ENCODE assay signal across 23 cellular contexts in the genomic region with DNA sequence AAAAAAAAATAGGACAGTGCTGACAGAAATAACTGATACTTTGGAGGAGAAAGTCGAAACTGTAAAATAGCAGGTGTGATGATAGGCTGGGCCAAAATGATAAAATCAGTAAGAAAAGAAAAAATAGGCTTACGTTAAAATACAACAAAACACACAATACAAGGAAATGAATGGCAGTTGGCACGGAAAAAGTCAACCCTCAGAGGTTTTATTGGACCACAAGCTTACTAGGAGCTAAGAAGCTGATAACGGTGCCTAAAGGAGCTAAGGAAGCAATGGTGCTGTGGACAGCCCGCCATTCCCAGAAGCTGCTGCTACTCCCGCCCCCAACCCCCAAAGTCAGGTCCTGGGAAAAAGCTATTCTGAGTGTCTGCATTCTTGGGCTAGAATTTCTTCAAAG. TPM values are rescaled to one million over a fixed set of nuclear protein-coding genes. Genes with fewer than 3 reads are reported as not detected.
DNase-seq lines count a peak whose midpoint lies in the region; ATAC-seq, FAIRE-seq and TF ChIP-seq lines count a peak whose summit lies in the region.
"Had no signal": no experiment of that assay in that cellular context is flagged by ENCODE, and none has a peak within 500 bp of the region (broad histone marks: within the 10 kb centered on the region; RNA-seq: fewer than 3 reads in every experiment).

No MANE protein-coding gene starts in this region.

- no CpG with 5 or more reads among the region's 6 CpGs for WGBS in trophoblast cell (ENCODE audit: extremely low coverage, insufficient coverage, insufficient read length)

- no TSS peak for BruUV-seq in endothelial cell of umbilical vein (replicated peaks; lab: Mats Ljungman, UMichigan)

- H2BK5ac ChIP-seq in trophoblast cell (ENCODE audit: low read depth, low read length, poor library complexity) = no peak overlapping the region

- H3K4ac ChIP-seq in trophoblast cell (ENCODE audit: low read depth, low read length) = no peak overlapping the region

- H4K12ac ChIP-seq in trophoblast cell (ENCODE audit: low read depth, low read length) = no peak overlapping the region

- no peak for TF ChIP-seq CTCF in endothelial cell of umbilical vein (IDR thresholded peaks at IDR 0.05; ENCODE audit: extremely low read depth in 1 of 2, insufficient read depth in 1 of 2, low read depth in 1 of 2, low read length in 2 of 2)

- dilution Hi-C loops in endothelial cell of umbilical vein (cut with MboI; ENCODE audit: extremely low pct_ligation_motif_present, low sequenced_read_pairs) = no loop called here

- TF ChIP-seq POLR2A in endothelial cell of umbilical vein (IDR thresholded peaks at IDR 0.05; ENCODE audit: low read depth, low read length) (no peak), GM12892 (IDR thresholded peaks at IDR 0.05; ENCODE audit: low read depth, low read length) (no peak)

- no peak overlapping the region for H3K23ac ChIP-seq in trophoblast cell (ENCODE audit: low read length)

- no peak overlapping the region for H3K14ac ChIP-seq in trophoblast cell (ENCODE audit: low read length)

- H2BK12ac ChIP-seq in trophoblast cell (ENCODE audit: low read length) = no peak overlapping the region

- CTCF ChIA-PET in endothelial cell of umbilical vein (lab: Charles Lee) = interaction anchor here (0.9 to 1.8 kb wide), 9 partner anchors 9 to 1215 kb away, joined by 3 to 33 read pairs (median 4); a partner anchor contains a TSS

- H3K79me1 ChIP-seq in trophoblast cell (ENCODE audit: low read length) = no peaks in the 10 kb centered on the region

- H3K36me3 ChIP-seq in endothelial cell of umbilical vein (ENCODE audit: control insufficient read depth in 2 of 2, extremely low read depth in 1 of 2, insufficient read depth in 2 of 2, low read length in 2 of 2) (no peaks in the 10 kb centered on the region), trophoblast cell (ENCODE audit: control insufficient read depth in 1 of 2, insufficient read depth in 2 of 2, low read length in 2 of 2) (no peaks in the 10 kb centered on the region)
- H3K36me3 ChIP-seq: BLaER1, HAP-1 had no signal

- H3K27ac Mint-ChIP-seq in T-helper 17 cell = no peak overlapping the region
- H3K27ac Mint-ChIP-seq: B cell; CD4-positive, CD25-positive, alpha-beta regulatory T cell; CD8-positive, alpha-beta T cell had no signal

- H3K9me1 ChIP-seq in endothelial cell of umbilical vein (replicated peaks; ENCODE audit: control insufficient read depth, extremely low read depth, insufficient read depth, low read length) = no peaks in the 10 kb centered on the region

- DNase-seq in G401 (ENCODE audit: low spot score) (peak; percentile 33), endothelial cell of umbilical vein (ENCODE audit: low read depth, low spot score) (peak; percentile 97), pulmonary artery endothelial cell (ENCODE audit: low read depth, low spot score) (peak; percentile 85), DMS79 treated with DMSO at 0.1 percent for 48 hours (lab: John Stamatoyannopoulos, UW) (no peak), T-helper 17 cell (no peak), trophoblast cell (no peak), GM12892 (ENCODE audit: insufficient read length) (no peak)
- DNase-seq in Jurkat, Clone E6-1 (ENCODE audit: low read depth, low spot score) = peak; percentile 25
- DNase-seq: Caco-2; CD4-positive, CD25-positive, alpha-beta regulatory T cell; CD8-positive, alpha-beta T cell; DMS153; EL; GF-D8; GOT3 had no signal

- FAIRE-seq in endothelial cell of umbilical vein (lab: Jason Lieb, UNC) = peak; percentile 81
- no peak for FAIRE-seq in GM12892 (lab: Jason Lieb, UNC)
- FAIRE-seq: A204.1, GM12891, H54 had no signal

- no peak overlapping the region for H2AK5ac ChIP-seq in trophoblast cell (ENCODE audit: low read length)

- H2BK120ac ChIP-seq in trophoblast cell (ENCODE audit: insufficient read depth, low read length, poor library complexity) = no peak overlapping the region

- H3K9ac ChIP-seq in endothelial cell of umbilical vein (replicated peaks; ENCODE audit: extremely low read depth, insufficient read depth, low read length) (no peak overlapping the region), trophoblast cell (ENCODE audit: low read length) (no peak overlapping the region)
- H3K9ac ChIP-seq: BLaER1 had no signal

- no peak for ATAC-seq in T-helper 17 cell
- ATAC-seq: CD8-positive, alpha-beta T cell had no signal

- intact Hi-C loops in endothelial cell of umbilical vein (cut with micrococcal nuclease) = loop anchor here (1.0 kb wide), 1 partner anchor 56 kb away; a partner anchor contains a TSS

- H4K20me1 ChIP-seq in endothelial cell of umbilical vein (replicated peaks; ENCODE audit: control insufficient read depth, extremely low read depth, insufficient read depth, low read length) = no peaks in the 10 kb centered on the region
- H4K20me1 ChIP-seq: BLaER1 had no signal

- H3K27me3 Mint-ChIP-seq in T-helper 17 cell = peaks cover 44% of the 10 kb centered on the region

- H4K8ac ChIP-seq in trophoblast cell (ENCODE audit: low read depth, low read length) = no peak overlapping the region

- H3K27me3 ChIP-seq in endothelial cell of umbilical vein (ENCODE audit: control insufficient read depth in 2 of 2, insufficient read depth in 2 of 2, low read length in 2 of 2) (no peaks in the 10 kb centered on the region), trophoblast cell (ENCODE audit: insufficient read depth, low read length) (no peaks in the 10 kb centered on the region)
- H3K27me3 ChIP-seq: BLaER1 had no signal

- H3K4me1 Mint-ChIP-seq in T-helper 17 cell = no peaks in the 10 kb centered on the region
- H3K4me1 Mint-ChIP-seq: B cell had no signal

- POLR2A ChIA-PET in endothelial cell of umbilical vein (lab: Charles Lee) = interaction anchor here (0.6 to 1.5 kb wide), 3 partner anchors 52 to 126 kb away, joined by 3 to 14 read pairs (median 4); a partner anchor contains a TSS

- peak overlapping the region; percentile 13 for H3K4me2 ChIP-seq in endothelial cell of umbilical vein (ENCODE audit: insufficient read depth, low read length)
- no peak overlapping the region for H3K4me2 ChIP-seq in trophoblast cell (ENCODE audit: low read length)
- H3K4me2 ChIP-seq: BLaER1 had no signal

- no peaks in the 10 kb centered on the region for H3K79me2 ChIP-seq in endothelial cell of umbilical vein (ENCODE audit: control insufficient read depth, insufficient read depth, low read length)
- H3K79me2 ChIP-seq in trophoblast cell (ENCODE audit: control insufficient read depth, insufficient read depth, low read length, poor library complexity) = no peaks in the 10 kb centered on the region

- no peak overlapping the region for H4K91ac ChIP-seq in trophoblast cell (ENCODE audit: low read depth, low read length)

- H3K27ac ChIP-seq in endothelial cell of umbilical vein (ENCODE audit: insufficient read depth, low read depth, low read length) (no peak overlapping the region), trophoblast cell (ENCODE audit: low read depth, low read length) (no peak overlapping the region)
- H3K27ac ChIP-seq: 22Rv1, BLaER1, C4-2B had no signal

- no peak overlapping the region for H3K4me3 Mint-ChIP-seq in T-helper 17 cell
- H3K4me3 Mint-ChIP-seq: B cell; CD8-positive, alpha-beta T cell had no signal

- in situ Hi-C loops in G401 (cut with HindIII; ENCODE audit: low sequenced_read_pairs) = no loop called here

- H3K4me1 ChIP-seq in endothelial cell of umbilical vein (ENCODE audit: control insufficient read depth, extremely low read depth, insufficient read depth, low read length) (peaks cover 31% of the 10 kb centered on the region), trophoblast cell (ENCODE audit: control insufficient read depth in 1 of 2, insufficient read depth in 2 of 2, low read length in 2 of 2) (no peaks in the 10 kb centered on the region)
- H3K4me1 ChIP-seq: BLaER1, HAP-1 had no signal

- H2AFZ ChIP-seq in endothelial cell of umbilical vein (ENCODE audit: low read depth, low read length) (peak overlapping the region; percentile 28), trophoblast cell (ENCODE audit: insufficient read depth, low read length, poor library complexity) (no peak overlapping the region)

- no peak overlapping the region for H3K4me3 ChIP-seq in Jurkat, Clone E6-1 (ENCODE audit: low read length)
- H3K4me3 ChIP-seq in endothelial cell of umbilical vein (replicated peaks in 1 of 3; ENCODE audit: insufficient read depth in 1 of 3, low read depth in 1 of 3, low read length in 3 of 3) (no peak overlapping the region), trophoblast cell (ENCODE audit: low read depth, low read length) (no peak overlapping the region)
- H3K4me3 ChIP-seq: BLaER1, HAP-1 had no signal

- peaks cover 2% of the 10 kb centered on the region for H3K36me3 Mint-ChIP-seq in T-helper 17 cell (ENCODE audit: low read depth)
- H3K36me3 Mint-ChIP-seq: CD4-positive, CD25-positive, alpha-beta regulatory T cell; CD8-positive, alpha-beta T cell had no signal

- H3K9me3 ChIP-seq in endothelial cell of umbilical vein (replicated peaks; ENCODE audit: control insufficient read depth, insufficient read depth, low read length) (no peaks in the 10 kb centered on the region), T-helper 17 cell (ENCODE audit: control insufficient read depth, low read length, poor library complexity, severe bottlenecking) (no peaks in the 10 kb centered on the region), trophoblast cell (ENCODE audit: insufficient read depth, low read depth, low read length) (no peaks in the 10 kb centered on the region)
- H3K9me3 ChIP-seq: Caco-2, HAP-1 had no signal

- H3K18ac ChIP-seq in trophoblast cell (ENCODE audit: low read length) = no peak overlapping the region

TF ChIP-seq in endothelial cell of umbilical vein, 7 proteins besides CTCF, POLR2A, EP300 and RAD21 (continues in another document):
- TF ChIP-seq EZH2 (IDR thresholded peaks at IDR 0.05; ENCODE audit: borderline replicate concordance, low read depth, low read length, severe bottlenecking) (no peak), POLR2AphosphoS5 (IDR thresholded peaks at IDR 0.05; ENCODE audit: insufficient read depth, low read depth, low read length) (peak; percentile 30)

RNA-seq across cellular contexts. Expression of a gene that starts 55.9 kb away (rescaled TPM):
- 14.8 and 21.7 TPM in 2 replicates for total RNA-seq in G401 (2014; rRNA removed; shearing (Covaris generic))
- polyA plus RNA-seq in Jurkat, Clone E6-1 (2012; ENCODE audit: insufficient read depth, insufficient read length) = 11.5 TPM
- total RNA-seq in endothelial cell of umbilical vein (43.8 and 48.1 TPM in 2 replicates), pulmonary artery endothelial cell (41.9 and 43.5 TPM in 2 replicates), T-helper 17 cell (10 to 100 TPM; 14.6 to 14.8 TPM)
- 29.2 and 37.5 TPM in 2 replicates for polyA plus RNA-seq in endothelial cell of umbilical vein
- polyA plus RNA-seq in endothelial cell of umbilical vein (2011; cell fraction: cytosol; rRNA removed) = 30.4 and 37.1 TPM in 2 replicates
- 140 and 180 TPM in 2 replicates for polyA plus RNA-seq in endothelial cell of umbilical vein (2011; cell fraction: nucleus; rRNA removed)
- polyA plus RNA-seq in endothelial cell of umbilical vein (2012) = 37.9 and 43.5 TPM in 2 replicates
- 40.6 and 43.6 TPM in 2 replicates for polyA minus RNA-seq in endothelial cell of umbilical vein
- polyA minus RNA-seq in endothelial cell of umbilical vein (2011; cell fraction: cytosol; rRNA and poly(A)+ RNA removed) = 3.3 TPM
- 50.2 and 88.2 TPM in 2 replicates for polyA minus RNA-seq in endothelial cell of umbilical vein (2011; cell fraction: nucleus; rRNA and poly(A)+ RNA removed)
- polyA plus RNA-seq in trophoblast cell (2013) = 21.8 and 22.3 TPM in 2 replicates
- 13.7 TPM for polyA plus RNA-seq in GM12892 (2012; ENCODE audit: missing spikeins)

Comparison
In these comparisons a context has a peak if more than half of its experiments do, and no peak if none do; other contexts are left out.
1. DNase-seq: peak in G401 (single experiment), Jurkat, Clone E6-1 (single experiment), endothelial cell of umbilical vein (single experiment) and pulmonary artery endothelial cell (single experiment); none in DMS79 treated with DMSO at 0.1 percent for 48 hours (single experiment), T-helper 17 cell (0 of 3), trophoblast cell (0 of 2) and GM12892 (single experiment).